In genomic region chr9:80235752-80236151, GRCh38 we compare ENCODE assay signal across 31 cellular contexts.
"Had no signal": no experiment of that assay in that cellular context is flagged by ENCODE, and none has a peak within 500 bp of the region (broad histone marks: within the 10 kb centered on the region; RNA-seq: fewer than 3 reads in every experiment).

No MANE protein-coding gene starts in this region.

- ATAC-seq: left colon; left lung; lower lobe of right lung; mucosa of descending colon; naive thymus-derived CD8-positive, alpha-beta T cell; psoas muscle; sciatic nerve; upper lobe of right lung had no signal

- H3K27ac Mint-ChIP-seq: immature natural killer cell; naive thymus-derived CD8-positive, alpha-beta T cell; nephron; stimulated activated naive CD8-positive, alpha-beta T cell treated with anti-CD3 and anti-CD28 coated beads, Interleukin-15, Interleukin-2, amounts not matched to agents 100 ng/mL and 50 ng/mL, for 24 hours had no signal

- H3K36me3 Mint-ChIP-seq: immature natural killer cell had no signal

- H3K27ac ChIP-seq: left lung, lower lobe of right lung, parathyroid adenoma, psoas muscle, skin epidermis, suprapubic skin, thoracic aorta, tibial artery, upper lobe of right lung had no signal

- H3K9ac ChIP-seq: parathyroid adenoma had no signal

- H3K27me3 ChIP-seq: left lung, suprapubic skin, tibial artery, upper lobe of right lung had no signal

- H3K27me3 Mint-ChIP-seq: stimulated activated naive CD8-positive, alpha-beta T cell treated with anti-CD3 and anti-CD28 coated beads, Interleukin-15, Interleukin-2, amounts not matched to agents 100 ng/mL and 50 ng/mL, for 24 hours had no signal

- FAIRE-seq: islet of Langerhans, kidney, urothelium cell line had no signal

- H3K4me3 ChIP-seq: left lung, lower lobe of right lung, mucosa of descending colon, psoas muscle, skin epidermis, suprapubic skin, thoracic aorta, tibial artery, upper lobe of right lung had no signal

- H3K79me2 ChIP-seq: parathyroid adenoma had no signal

- H3K4me1 ChIP-seq: left lung, lower lobe of right lung, parathyroid adenoma, psoas muscle, suprapubic skin, tibial artery, upper lobe of right lung had no signal

- H3K4me3 Mint-ChIP-seq: immature natural killer cell; naive thymus-derived CD8-positive, alpha-beta T cell; nephron; neural crest cell; stimulated activated naive CD8-positive, alpha-beta T cell treated with anti-CD3 and anti-CD28 coated beads, Interleukin-15, Interleukin-2, amounts not matched to agents 100 ng/mL and 50 ng/mL, for 24 hours had no signal

- H3K36me3 ChIP-seq: left lung, lower lobe of right lung, suprapubic skin, thoracic aorta, tibial artery, upper lobe of right lung had no signal

- H3K9me3 ChIP-seq: lower lobe of right lung, psoas muscle, suprapubic skin, thoracic aorta, upper lobe of right lung had no signal

- H3K4me1 Mint-ChIP-seq: immature natural killer cell, nephron had no signal

- H2AFZ ChIP-seq: parathyroid adenoma had no signal

- DNase-seq: hypothalamus; immature natural killer cell; kidney; left colon; left lung; lower lobe of right lung; mammary epithelial cell; mesendoderm; midbrain; mucosa of descending colon; naive thymus-derived CD8-positive, alpha-beta T cell; nucleus accumbens; psoas muscle; stimulated activated CD4-positive, alpha-beta T cell treated with anti-CD3 and anti-CD28 coated beads, Interleukin-12 subunit alpha, Interleukin-12 subunit beta, amount 100 ng/mL, for 4 hours; stimulated activated CD4-positive, alpha-beta T cell treated with anti-CD3 and anti-CD28 coated beads, Interleukin-15, amount 100 ng/mL, for 24 hours; stimulated activated CD4-positive, alpha-beta T cell treated with anti-CD3 and anti-CD28 coated beads, Interleukin-2, amount 100 ng/mL, for 24 hours; stimulated activated CD4-positive, alpha-beta T cell treated with anti-CD3 and anti-CD28 coated beads, Interleukin-4, amount 100 ng/mL, for 1 hour; stimulated activated naive CD4-positive, alpha-beta T cell; tibial artery; trophoblast cell; upper lobe of right lung had no signal
